9 cellular contexts compared by ENCODE assay signal in genomic region chr4:123856689-123857545, GRCh38.
DNase-seq lines count a peak whose midpoint lies in the region; ATAC-seq and TF ChIP-seq lines count a peak whose summit lies in the region.
"Had no signal": no experiment of that assay in that cellular context is flagged by ENCODE, and none has a peak within 500 bp of the region (broad histone marks: within the 10 kb centered on the region; RNA-seq: fewer than 3 reads in every experiment).

No MANE protein-coding gene starts in this region.

- H3K27ac Mint-ChIP-seq in stimulated activated naive CD8-positive, alpha-beta T cell treated with anti-CD3 and anti-CD28 coated beads, Interleukin-15, amount 100 ng/mL, for 72 hours: no peak overlapping the region
- H3K27ac Mint-ChIP-seq: naive B cell had no signal

- H3K9me3 Mint-ChIP-seq in stimulated activated naive CD8-positive, alpha-beta T cell treated with anti-CD3 and anti-CD28 coated beads, Interleukin-15, amount 100 ng/mL, for 72 hours: no peaks in the 10 kb centered on the region
- H3K9me3 Mint-ChIP-seq: naive B cell had no signal

- TF ChIP-seq POLR2A in body of pancreas (IDR thresholded peaks at IDR 0.05) (no peak), testis (IDR thresholded peaks at IDR 0.05) (no peak)

- DNase-seq in LoVo (ENCODE audit: low spot score): peak; percentile 47
- peak in 3 of 4 donors; percentile 14 to 32 (median 26) for DNase-seq in body of pancreas
- peak; percentile 73 for DNase-seq in islet precursor cell
- peak; percentile 41 for DNase-seq in testis
- no peak for DNase-seq in stimulated activated naive CD8-positive, alpha-beta T cell treated with anti-CD3 and anti-CD28 coated beads, Interleukin-15, amount 100 ng/mL, for 72 hours
- DNase-seq in NK-92 treated with Interleukin-12 subunit alpha and Interleukin-12 subunit beta, amount 100 ng/mL, for 24 hours (lab: John Stamatoyannopoulos, UW): no peak
- DNase-seq: naive B cell had no signal

- TF ChIP-seq CTCF in body of pancreas (IDR thresholded peaks at IDR 0.05) (peak in 1 of 7 experiments; percentile 20), testis (IDR thresholded peaks at IDR 0.05) (no peak)

- ATAC-seq in body of pancreas: peak; percentile 40
- no peak for ATAC-seq in stimulated activated naive CD8-positive, alpha-beta T cell treated with anti-CD3 and anti-CD28 coated beads, Interleukin-15, amount 100 ng/mL, for 72 hours
- ATAC-seq in GM19467 (IDR thresholded peaks at IDR 0.05; ENCODE audit: unreplicated experiment): no peak
- ATAC-seq: K562 had no signal

- no peaks in the 10 kb centered on the region for H3K4me1 Mint-ChIP-seq in stimulated activated naive CD8-positive, alpha-beta T cell treated with anti-CD3 and anti-CD28 coated beads, Interleukin-15, amount 100 ng/mL, for 72 hours
- H3K4me1 Mint-ChIP-seq: naive B cell had no signal

- 22 to 35% methylated on average over 9 of the region's 9 CpGs for whole genome bisulfite sequencing in body of pancreas, 2 donors
- 22 to 27% methylated on average over 9 of the region's 9 CpGs for WGBS in testis, 2 donors

- H3K4me1 ChIP-seq in body of pancreas (no peaks in the 10 kb centered on the region), testis (no peaks in the 10 kb centered on the region)

- intact Hi-C loops in body of pancreas (cut with DNase I): no loop called here
- intact Hi-C loops in testis (cut with DNase I; ENCODE audit: low total_unique reads): no loop called here

- H3K27me3 ChIP-seq in body of pancreas: no peaks in the 10 kb centered on the region
- H3K27me3 ChIP-seq in testis: no peaks in the 10 kb centered on the region

- H3K9me3 ChIP-seq in body of pancreas (no peaks in the 10 kb centered on the region), testis (no peaks in the 10 kb centered on the region)

- H3K36me3 ChIP-seq in body of pancreas (replicated peaks in 1 of 2; ENCODE audit: insufficient read depth in 1 of 2, low read depth in 2 of 2) (no peaks in the 10 kb centered on the region), testis (ENCODE audit: low read depth, missing control alignments) (no peaks in the 10 kb centered on the region)

- H3K4me3 ChIP-seq in body of pancreas: no peak overlapping the region
- H3K4me3 ChIP-seq in testis: no peak overlapping the region
- H3K4me3 ChIP-seq: K562 had no signal

- H3K4me3 Mint-ChIP-seq in stimulated activated naive CD8-positive, alpha-beta T cell treated with anti-CD3 and anti-CD28 coated beads, Interleukin-15, amount 100 ng/mL, for 72 hours: no peak overlapping the region
- H3K4me3 Mint-ChIP-seq: naive B cell had no signal

- H3K27me3 Mint-ChIP-seq in stimulated activated naive CD8-positive, alpha-beta T cell treated with anti-CD3 and anti-CD28 coated beads, Interleukin-15, amount 100 ng/mL, for 72 hours: peaks cover 9% of the 10 kb centered on the region
- H3K27me3 Mint-ChIP-seq: naive B cell had no signal

- no peak overlapping the region for H3K27ac ChIP-seq in body of pancreas
- peak overlapping the region in 1 of 2 donors; percentile 69 for H3K27ac ChIP-seq in testis

Comparison
In these comparisons a context has a peak if more than half of its experiments do, and no peak if none do; other contexts are left out.
1. DNase-seq: peak in LoVo (single experiment), body of pancreas (3 of 4), islet precursor cell (single experiment) and testis (single experiment); none in stimulated activated naive CD8-positive, alpha-beta T cell treated with anti-CD3 and anti-CD28 coated beads, Interleukin-15, amount 100 ng/mL, for 72 hours (0 of 2) and NK-92 treated with Interleukin-12 subunit alpha and Interleukin-12 subunit beta, amount 100 ng/mL, for 24 hours (single experiment).